Comparison of ENCODE assay signal across 12 cellular contexts in the genomic region with DNA sequence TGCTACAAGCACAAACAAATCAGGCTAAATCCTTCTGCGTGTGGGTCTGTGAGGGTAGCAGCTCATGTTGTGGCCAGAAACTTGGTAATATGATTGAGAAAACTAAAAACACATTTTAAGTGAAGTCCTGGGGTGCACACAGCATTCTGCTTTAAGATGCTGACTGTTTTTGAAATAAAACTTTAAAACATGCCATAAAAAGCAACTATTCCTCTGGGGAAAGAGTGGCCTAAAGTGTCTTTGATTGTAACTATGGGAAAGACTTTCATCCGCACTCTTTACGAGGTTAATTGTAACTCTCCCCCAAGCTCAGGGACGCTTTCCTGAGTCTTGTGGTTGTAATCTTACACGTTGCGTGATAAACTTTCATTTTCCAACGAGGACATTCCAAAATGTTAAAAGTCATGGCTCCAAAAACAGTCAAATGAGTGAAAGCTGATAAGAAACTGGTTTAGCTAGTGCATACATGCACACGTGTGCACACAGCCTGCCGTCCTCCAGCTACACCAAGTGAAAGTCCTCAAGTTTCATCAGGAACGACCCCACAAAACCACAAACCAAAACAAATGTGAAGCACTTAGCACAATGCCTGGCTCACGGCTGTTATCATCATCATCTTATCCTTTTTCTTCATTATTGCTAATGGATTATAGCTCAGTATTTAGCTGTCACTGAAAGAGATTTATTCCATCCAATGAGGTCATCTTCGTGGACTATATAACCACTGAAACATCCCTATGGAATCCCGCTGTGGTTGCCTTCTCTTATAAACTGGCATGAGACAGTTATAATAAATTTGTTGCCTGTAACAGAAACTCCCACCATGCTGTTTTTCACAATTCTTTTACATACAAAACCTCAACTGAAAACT. TPM values are rescaled to one million over a fixed set of nuclear protein-coding genes. Genes with fewer than 3 reads are reported as not detected.
A peak's percentile ranks its signal among the peaks of the same experiment; 100 is the strongest.
DNase-seq lines count a peak whose midpoint lies in the region; ATAC-seq and TF ChIP-seq lines count a peak whose summit lies in the region.
"Had no signal": no experiment of that assay in that cellular context is flagged by ENCODE, and none has a peak within 500 bp of the region (broad histone marks: within the 10 kb centered on the region; RNA-seq: fewer than 3 reads in every experiment).

No MANE protein-coding gene starts in this region.

- no peak for TF ChIP-seq EP300 in sigmoid colon (IDR thresholded peaks at IDR 0.05)
- no peak for TF ChIP-seq EP300 in gastroesophageal sphincter (IDR thresholded peaks at IDR 0.05)

- 18 to 25% methylated on average over 13 of the region's 13 CpGs for WGBS in sigmoid colon, 2 donors
- WGBS in gastroesophageal sphincter (ENCODE audit: low coverage in 1 of 2), 2 donors = 48 to 76% methylated on average over 11 to 13 of the region's 13 CpGs

- in situ Hi-C loops in brain microvascular endothelial cell (cut with HindIII; ENCODE audit: low pct_ligation_motif_present, low sequenced_read_pairs) = no loop called here

- ATAC-seq in HG03095 (IDR thresholded peaks at IDR 0.05; ENCODE audit: unreplicated experiment) (no peak), gastroesophageal sphincter (no peak)

- H3K9me3 ChIP-seq in sigmoid colon = no peaks in the 10 kb centered on the region
- no peaks in the 10 kb centered on the region for H3K9me3 ChIP-seq in gastroesophageal sphincter

- H3K4me3 Mint-ChIP-seq in CD14-positive monocyte (peak overlapping the region; percentile 1 to 77), nephron (peak overlapping the region in 1 of 3 experiments; percentile 65)

- H3K4me1 Mint-ChIP-seq in CD14-positive monocyte = peaks cover 4% of the 10 kb centered on the region
- peaks cover 69% of the 10 kb centered on the region for H3K4me1 Mint-ChIP-seq in nephron

- H3K4me1 ChIP-seq in sigmoid colon (peaks cover 0 to 16% (median 12%) of the 10 kb centered on the region in 4 donors), gastroesophageal sphincter (peaks cover 0 to 13% (median 3%) of the 10 kb centered on the region in 3 donors)

- TF ChIP-seq CTCF in CD14-positive monocyte (IDR thresholded peaks at IDR 0.05) = no peak
- TF ChIP-seq CTCF in brain microvascular endothelial cell (IDR thresholded peaks at IDR 0.05; ENCODE audit: low read depth, low read length, missing control alignments) = no peak
- TF ChIP-seq CTCF in nephron (IDR thresholded peaks at IDR 0.05; ENCODE audit: unreplicated experiment in 3 of 3) = no peak
- TF ChIP-seq CTCF in sigmoid colon (IDR thresholded peaks at IDR 0.05) = no peak
- TF ChIP-seq CTCF in gastroesophageal sphincter (IDR thresholded peaks at IDR 0.05) = no peak

- H3K27ac Mint-ChIP-seq in CD14-positive monocyte (no peak overlapping the region), nephron (peak overlapping the region; percentile 80 to 91 (median 87))
- H3K27ac Mint-ChIP-seq: immature natural killer cell had no signal

- H3K27me3 ChIP-seq in brain microvascular endothelial cell (replicated peaks) (no peaks in the 10 kb centered on the region), sigmoid colon (no peaks in the 10 kb centered on the region), gastroesophageal sphincter (no peaks in the 10 kb centered on the region)

- no peaks in the 10 kb centered on the region for H3K36me3 ChIP-seq in brain microvascular endothelial cell (replicated peaks)
- no peaks in the 10 kb centered on the region for H3K36me3 ChIP-seq in sigmoid colon
- H3K36me3 ChIP-seq in gastroesophageal sphincter = no peaks in the 10 kb centered on the region
- H3K36me3 ChIP-seq: WERI-Rb-1 had no signal

- TF ChIP-seq POLR2A in sigmoid colon (IDR thresholded peaks at IDR 0.05) (no peak), gastroesophageal sphincter (IDR thresholded peaks at IDR 0.05) (no peak)

- H3K27me3 Mint-ChIP-seq in CD14-positive monocyte (ENCODE audit: low read depth in 3 of 3) (peaks cover 0 to 8% (median 0%) of the 10 kb centered on the region in 3 donors), nephron (ENCODE audit: low read depth) (peaks cover 5% of the 10 kb centered on the region)

- H3K36me3 Mint-ChIP-seq in CD14-positive monocyte = no peaks in the 10 kb centered on the region
- H3K36me3 Mint-ChIP-seq in nephron (ENCODE audit: low read depth) = no peaks in the 10 kb centered on the region
- H3K36me3 Mint-ChIP-seq: immature natural killer cell had no signal

- H3K4me3 ChIP-seq in brain microvascular endothelial cell (ENCODE audit: low read depth, low read length) (peak overlapping the region; percentile 12), sigmoid colon (no peak overlapping the region), gastroesophageal sphincter (no peak overlapping the region)

- peaks cover 0 to 2% (median 0%) of the 10 kb centered on the region in 7 donors for H3K9me3 Mint-ChIP-seq in CD14-positive monocyte
- H3K9me3 Mint-ChIP-seq in nephron = no peaks in the 10 kb centered on the region
- H3K9me3 Mint-ChIP-seq: immature natural killer cell had no signal

- peak overlapping the region; percentile 67 for H3K27ac ChIP-seq in brain microvascular endothelial cell
- no peak overlapping the region for H3K27ac ChIP-seq in sigmoid colon
- no peak overlapping the region for H3K27ac ChIP-seq in gastroesophageal sphincter
- H3K27ac ChIP-seq: WERI-Rb-1 had no signal

- DNase-seq in CD14-positive monocyte (ENCODE audit: low spot score) (no peak), MV-4-11 (lab: John Stamatoyannopoulos, UW) (peak; percentile 24), brain microvascular endothelial cell (peak; percentile 77), sigmoid colon (no peak), activated gamma-delta T cell (lab: John Stamatoyannopoulos, UW) (no peak)
- DNase-seq: anterior cingulate cortex, DMS53, immature natural killer cell, WERI-Rb-1 had no signal

- intact Hi-C loops in CD14-positive monocyte (cut with micrococcal nuclease) = no loop called here
- intact Hi-C loops in sigmoid colon (cut with DNase I) = no loop called here

RNA-seq across cellular contexts. Expression of a gene that starts 56.4 kb away (rescaled TPM):
- polyA plus RNA-seq in CD14-positive monocyte = not detected
- total RNA-seq in sigmoid colon = under 1 TPM in 1 of 4 donors, not detected in 3; under 0.01 TPM
- under 1 TPM in 1 of 3 donors, not detected in 2; 0.01 TPM for polyA plus RNA-seq in sigmoid colon
- total RNA-seq in gastroesophageal sphincter = under 1 TPM in 1 of 4 donors, not detected in 3; 0.39 TPM
- polyA plus RNA-seq: immature natural killer cell had no signal

Comparison
In these comparisons a context has a peak if more than half of its experiments do, and no peak if none do; other contexts are left out.
1. DNase-seq: peak in MV-4-11 (single experiment) and brain microvascular endothelial cell (single experiment); none in CD14-positive monocyte (single experiment), sigmoid colon (single experiment) and activated gamma-delta T cell (single experiment).
2. H3K27ac Mint-ChIP-seq: peak in nephron (3 of 3); none in CD14-positive monocyte (0 of 7).